In genomic region chr18:79555885-79556284, GRCh38 we compare ENCODE assay signal across 30 cellular contexts.
"Had no signal": no experiment of that assay in that cellular context is flagged by ENCODE, and none has a peak within 500 bp of the region (broad histone marks: within the 10 kb centered on the region; RNA-seq: fewer than 3 reads in every experiment).

No MANE protein-coding gene starts in this region.

- H3K4me1 ChIP-seq: prostate gland, upper lobe of left lung had no signal

- H3K4me1 Mint-ChIP-seq: activated CD4-positive, alpha-beta T cell treated with anti-CD3 and anti-CD28 coated beads for 36 hours; activated CD8-positive, alpha-beta memory T cell treated with anti-CD3 and anti-CD28 coated beads, Interleukin-2, amount 10 ng/mL, durations not matched to agents 7 days and 5 days; brain; immature natural killer cell; memory B cell; stimulated activated naive CD8-positive, alpha-beta T cell treated with anti-CD3 and anti-CD28 coated beads, Interleukin-15, amount 100 ng/mL, for 72 hours had no signal

- H3K27ac Mint-ChIP-seq: activated CD4-positive, alpha-beta T cell treated with anti-CD3 and anti-CD28 coated beads for 36 hours; activated CD8-positive, alpha-beta memory T cell treated with anti-CD3 and anti-CD28 coated beads, Interleukin-2, amount 10 ng/mL, durations not matched to agents 7 days and 5 days; activated CD8-positive, alpha-beta T cell treated with anti-CD3 and anti-CD28 coated beads, Interleukin-2, amount 10 ng/mL, durations not matched to agents 7 days and 5 days; activated naive CD8-positive, alpha-beta T cell; brain; immature natural killer cell; memory B cell; naive thymus-derived CD8-positive, alpha-beta T cell; stimulated activated effector memory CD8-positive, alpha-beta T cell treated with anti-CD3 and anti-CD28 coated beads, Interleukin-12 subunit alpha, Interleukin-12 subunit beta, amount 100 ng/mL, for 72 hours; stimulated activated naive CD8-positive, alpha-beta T cell treated with anti-CD3 and anti-CD28 coated beads, Interleukin-15, amount 100 ng/mL, for 72 hours; T-helper 2 cell treated with Interferon-gamma antibody and Interleukin-4, amounts not matched to agents 5 μg/mL and 100 μg/mL, for 36 hours had no signal

- H3K36me3 Mint-ChIP-seq: activated CD8-positive, alpha-beta memory T cell treated with anti-CD3 and anti-CD28 coated beads, Interleukin-2, amount 10 ng/mL, durations not matched to agents 7 days and 5 days; activated naive CD8-positive, alpha-beta T cell; brain; immature natural killer cell; memory B cell; naive thymus-derived CD8-positive, alpha-beta T cell; stimulated activated effector memory CD8-positive, alpha-beta T cell treated with anti-CD3 and anti-CD28 coated beads, Interleukin-12 subunit alpha, Interleukin-12 subunit beta, amount 100 ng/mL, for 72 hours had no signal

- H3K9me3 ChIP-seq: neutrophil, ovary, prostate gland, upper lobe of left lung had no signal

- H3K4me3 ChIP-seq: ovary, prostate gland, skin epidermis, upper lobe of left lung had no signal

- H3K27me3 Mint-ChIP-seq: activated CD4-positive, alpha-beta T cell treated with anti-CD3 and anti-CD28 coated beads for 36 hours; activated CD8-positive, alpha-beta memory T cell treated with anti-CD3 and anti-CD28 coated beads, Interleukin-2, amount 10 ng/mL, durations not matched to agents 7 days and 5 days; activated naive CD8-positive, alpha-beta T cell; stimulated activated naive CD8-positive, alpha-beta T cell treated with anti-CD3 and anti-CD28 coated beads, Interleukin-15, amount 100 ng/mL, for 72 hours had no signal

- H3K27me3 ChIP-seq: neutrophil, ovary, upper lobe of left lung had no signal

- H3K36me3 ChIP-seq: neutrophil, ovary, prostate gland, upper lobe of left lung had no signal

- ATAC-seq: activated CD4-positive, alpha-beta T cell treated with anti-CD3 and anti-CD28 coated beads for 36 hours; activated CD8-positive, alpha-beta memory T cell treated with anti-CD3 and anti-CD28 coated beads, Interleukin-2, amount 10 ng/mL, durations not matched to agents 7 days and 5 days; activated CD8-positive, alpha-beta T cell treated with anti-CD3 and anti-CD28 coated beads, Interleukin-2, amount 10 ng/mL, durations not matched to agents 7 days and 5 days; esophagus mucosa; naive thymus-derived CD8-positive, alpha-beta T cell; sciatic nerve; stimulated activated effector memory CD8-positive, alpha-beta T cell treated with anti-CD3 and anti-CD28 coated beads, Interleukin-12 subunit alpha, Interleukin-12 subunit beta, amount 100 ng/mL, for 72 hours; stimulated activated naive CD8-positive, alpha-beta T cell treated with anti-CD3 and anti-CD28 coated beads, Interleukin-15, amount 100 ng/mL, for 72 hours had no signal

- H3K9me3 Mint-ChIP-seq: immature natural killer cell; naive thymus-derived CD8-positive, alpha-beta T cell; stimulated activated effector memory CD8-positive, alpha-beta T cell treated with anti-CD3 and anti-CD28 coated beads, Interleukin-12 subunit alpha, Interleukin-12 subunit beta, amount 100 ng/mL, for 72 hours; stimulated activated naive CD8-positive, alpha-beta T cell treated with anti-CD3 and anti-CD28 coated beads, Interleukin-15, amount 100 ng/mL, for 72 hours; T-helper 2 cell treated with Interferon-gamma antibody and Interleukin-4, amounts not matched to agents 5 μg/mL and 100 μg/mL, for 36 hours had no signal

- H3K27ac ChIP-seq: neutrophil, ovary, prostate gland, skin epidermis, upper lobe of left lung had no signal

- DNase-seq: activated CD4-positive, alpha-beta T cell treated with anti-CD3 and anti-CD28 coated beads for 36 hours; activated CD4-positive, CD25-positive, alpha-beta regulatory T cell; activated CD8-positive, alpha-beta memory T cell treated with anti-CD3 and anti-CD28 coated beads, Interleukin-2, amount 10 ng/mL, durations not matched to agents 7 days and 5 days; activated CD8-positive, alpha-beta T cell treated with anti-CD3 and anti-CD28 coated beads, Interleukin-2, amount 10 ng/mL, durations not matched to agents 7 days and 5 days; activated effector memory CD4-positive, alpha-beta T cell treated with Interleukin-2 at 50 U/mL for 16 hours; activated naive CD4-positive, alpha-beta T cell treated with Interleukin-2 at 50 U/mL for 16 hours; anterior cingulate cortex; caudate nucleus; foreskin fibroblast; hypothalamus; immature natural killer cell; naive thymus-derived CD8-positive, alpha-beta T cell; retina; stimulated activated CD4-positive, alpha-beta T cell treated with anti-CD3 and anti-CD28 coated beads, Interleukin-12 subunit alpha, Interleukin-12 subunit beta, amount 100 ng/mL, for 4 hours; stimulated activated CD4-positive, alpha-beta T cell treated with anti-CD3 and anti-CD28 coated beads, Interleukin-4, amount 100 ng/mL, for 24 hours; stimulated activated naive CD8-positive, alpha-beta T cell treated with anti-CD3 and anti-CD28 coated beads, Interleukin-15, amount 100 ng/mL, for 72 hours; substantia nigra; T-helper 1 cell had no signal

- H3K4me3 Mint-ChIP-seq: activated CD4-positive, alpha-beta T cell treated with anti-CD3 and anti-CD28 coated beads for 36 hours; activated CD8-positive, alpha-beta memory T cell treated with anti-CD3 and anti-CD28 coated beads, Interleukin-2, amount 10 ng/mL, durations not matched to agents 7 days and 5 days; activated CD8-positive, alpha-beta T cell treated with anti-CD3 and anti-CD28 coated beads, Interleukin-2, amount 10 ng/mL, durations not matched to agents 7 days and 5 days; activated naive CD8-positive, alpha-beta T cell; brain; immature natural killer cell; memory B cell; naive thymus-derived CD8-positive, alpha-beta T cell; stimulated activated effector memory CD8-positive, alpha-beta T cell treated with anti-CD3 and anti-CD28 coated beads, Interleukin-12 subunit alpha, Interleukin-12 subunit beta, amount 100 ng/mL, for 72 hours; stimulated activated naive CD8-positive, alpha-beta T cell treated with anti-CD3 and anti-CD28 coated beads, Interleukin-15, amount 100 ng/mL, for 72 hours; T-helper 2 cell treated with Interferon-gamma antibody and Interleukin-4, amounts not matched to agents 5 μg/mL and 100 μg/mL, for 36 hours had no signal
